8 cellular contexts compared by ENCODE assay signal in the genomic region with DNA sequence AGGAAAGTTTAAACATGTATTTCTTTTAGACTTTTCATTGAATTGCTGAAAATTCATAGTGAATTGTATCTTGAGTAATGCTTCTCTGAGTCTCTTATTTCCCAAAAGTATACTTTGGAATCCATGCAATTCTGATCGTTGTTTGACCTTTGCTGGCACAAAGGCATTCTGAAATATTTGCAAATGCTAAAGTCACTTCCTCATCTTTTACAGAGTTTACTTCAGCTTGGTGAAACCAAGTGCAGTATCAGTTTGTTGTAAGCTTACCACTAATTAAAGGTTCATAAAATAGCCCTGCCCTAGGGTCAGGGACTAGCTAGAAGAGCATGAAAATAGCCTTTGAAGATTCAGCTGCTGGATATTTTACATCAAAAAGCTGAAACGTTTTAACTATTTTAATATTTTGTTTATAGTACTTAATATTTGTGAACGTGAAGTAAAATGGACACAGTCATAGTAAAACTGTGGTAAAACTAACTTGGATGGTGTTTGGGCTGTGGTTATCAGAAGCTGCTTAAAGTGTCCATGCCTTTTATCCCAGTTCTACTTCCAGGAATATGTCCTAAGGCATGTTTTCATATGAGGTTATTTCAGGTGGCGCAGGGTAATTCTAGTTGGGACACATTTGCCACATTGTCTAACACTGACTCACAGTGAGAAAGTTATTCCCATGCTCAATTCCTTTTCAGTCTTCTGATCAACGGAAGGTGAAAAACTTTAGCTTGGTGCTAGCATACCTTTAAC. TPM values are rescaled to one million over a fixed set of nuclear protein-coding genes. Genes with fewer than 3 reads are reported as not detected.
A peak's percentile ranks its signal among the peaks of the same experiment; 100 is the strongest.
DNase-seq lines count a peak whose midpoint lies in the region; ATAC-seq and TF ChIP-seq lines count a peak whose summit lies in the region.

No MANE protein-coding gene starts in this region.

- no peaks in the 10 kb centered on the region for H3K9me3 Mint-ChIP-seq in CD8-positive, alpha-beta memory T cell
- H3K9me3 Mint-ChIP-seq in MCF 10A (ENCODE audit: unreplicated experiment) (no peaks in the 10 kb centered on the region), naive B cell (no peaks in the 10 kb centered on the region)

- H3K9me3 ChIP-seq in CD8-positive, alpha-beta memory T cell (ENCODE audit: low read length): no peaks in the 10 kb centered on the region

- no peak for ATAC-seq in naive B cell (ENCODE audit: low read depth in 2 of 2)
- no peak for ATAC-seq in HG02678 (IDR thresholded peaks at IDR 0.05; ENCODE audit: unreplicated experiment)

- peaks cover 70 to 91% (median 75%) of the 10 kb centered on the region in 3 donors for H3K4me1 Mint-ChIP-seq in CD8-positive, alpha-beta memory T cell
- H3K4me1 Mint-ChIP-seq in MCF 10A (ENCODE audit: insufficient read depth, unreplicated experiment): peaks cover 50% of the 10 kb centered on the region
- H3K4me1 Mint-ChIP-seq in naive B cell: peaks cover 71 to 92% (median 85%) of the 10 kb centered on the region in 3 donors

- no peak for DNase-seq in CD8-positive, alpha-beta memory T cell
- DNase-seq in LHCN-M2 (ENCODE audit: low read depth) (peak; percentile 86), MCF 10A (ENCODE audit: unreplicated experiment) (peak; percentile 95), naive B cell (no peak), COR-L47 (lab: John Stamatoyannopoulos, UW) (no peak), KG1 (lab: John Stamatoyannopoulos, UW) (no peak)
- DNase-seq in activated CD8-positive, alpha-beta memory T cell treated with anti-CD3 and anti-CD28 coated beads, Interleukin-2, amount 50 U/mL, for 48 hours: no peak

- no peaks in the 10 kb centered on the region for H3K27me3 Mint-ChIP-seq in CD8-positive, alpha-beta memory T cell
- H3K27me3 Mint-ChIP-seq in MCF 10A (ENCODE audit: insufficient read depth, unreplicated experiment): no peaks in the 10 kb centered on the region
- no peaks in the 10 kb centered on the region for H3K27me3 Mint-ChIP-seq in naive B cell

- H3K36me3 ChIP-seq in CD8-positive, alpha-beta memory T cell (ENCODE audit: insufficient read depth, low read length): no peaks in the 10 kb centered on the region

- H3K4me1 ChIP-seq in CD8-positive, alpha-beta memory T cell (ENCODE audit: insufficient read depth, low read length): peaks cover 72% of the 10 kb centered on the region

- peak overlapping the region; percentile 96 to 99 (median 98) for H3K27ac Mint-ChIP-seq in CD8-positive, alpha-beta memory T cell
- H3K27ac Mint-ChIP-seq in MCF 10A (ENCODE audit: low read depth, unreplicated experiment) (no peak overlapping the region), naive B cell (peak overlapping the region in 5 of 6 donors; percentile 47 to 95 (median 81))

- H3K4me3 ChIP-seq in CD8-positive, alpha-beta memory T cell (ENCODE audit: low read length): peak overlapping the region; percentile 0

- TF ChIP-seq CTCF in MCF 10A (IDR thresholded peaks at IDR 0.05; ENCODE audit: unreplicated experiment): no peak

- no peaks in the 10 kb centered on the region for H3K27me3 ChIP-seq in CD8-positive, alpha-beta memory T cell (ENCODE audit: insufficient read depth, low read length, poor library complexity, severe bottlenecking)

- peak overlapping the region; percentile 34 for H3K27ac ChIP-seq in CD8-positive, alpha-beta memory T cell (ENCODE audit: low read depth, low read length)

- peak overlapping the region; percentile 91 to 99 (median 96) for H3K4me3 Mint-ChIP-seq in CD8-positive, alpha-beta memory T cell
- no peak overlapping the region for H3K4me3 Mint-ChIP-seq in MCF 10A (ENCODE audit: unreplicated experiment)
- peak overlapping the region in 7 of 8 donors; percentile 49 to 100 (median 73) for H3K4me3 Mint-ChIP-seq in naive B cell

- CTCF ChIA-PET in CD8-positive, alpha-beta memory T cell (lab: Charles Lee): interaction anchor here (1.4 to 5.8 kb wide), 8 partner anchors 10 to 87 kb away, joined by 6 to 78 read pairs (median 14); a partner anchor contains a TSS
- CTCF ChIA-PET in MCF 10A (lab: Yijun Ruan, JAX): interaction anchor here (0.6 to 5.5 kb wide), 17 partner anchors 9 to 403 kb away, joined by 3 to 89 read pairs (median 4); a partner anchor contains a TSS

- no TSS peak for BruUV-seq in MCF 10A (replicated peaks; lab: Mats Ljungman, UMichigan)

- POLR2A ChIA-PET in CD8-positive, alpha-beta memory T cell (lab: Charles Lee): interaction anchor here (1.0 to 2.8 kb wide), 10 partner anchors 11 to 82 kb away, joined by 3 to 19 read pairs (median 6); a partner anchor contains a TSS
- POLR2A ChIA-PET in MCF 10A (lab: Yijun Ruan, JAX): interaction anchor here (0.6 to 5.3 kb wide), 22 partner anchors 9 to 225 kb away, joined by 3 to 78 read pairs (median 6); a partner anchor contains a TSS

- intact Hi-C loops in MCF 10A (cut with micrococcal nuclease): no loop called here

- H3K36me3 Mint-ChIP-seq in CD8-positive, alpha-beta memory T cell: peaks cover 10 to 55% (median 13%) of the 10 kb centered on the region in 3 donors
- H3K36me3 Mint-ChIP-seq in MCF 10A (ENCODE audit: insufficient read depth, unreplicated experiment) (no peaks in the 10 kb centered on the region), naive B cell (peaks cover 0 to 12% of the 10 kb centered on the region in 2 donors)

RNA-seq across cellular contexts. Expression of a gene that starts 45.3 kb away (rescaled TPM):
- total RNA-seq in CD8-positive, alpha-beta memory T cell: 1 to 10 TPM; 5.2 to 5.9 TPM
- 2.5 TPM for polyA plus RNA-seq in CD8-positive, alpha-beta memory T cell
- total RNA-seq in LHCN-M2 (2014; rRNA removed) (5.6 and 6.1 TPM in 2 replicates), MCF 10A (2022) (122 and 167 TPM in 2 replicates)
- 8.8 TPM for polyA plus RNA-seq in LHCN-M2 (2012)
- polyA plus RNA-seq in naive B cell (ENCODE audit: low read depth in 6 of 6): 1 to 10 TPM; 1.5 to 3.1 (median 1.9) TPM

Comparison
In these comparisons a context has a peak if more than half of its experiments do, and no peak if none do; other contexts are left out.
1. DNase-seq: peak in LHCN-M2 (single experiment) and MCF 10A (single experiment); none in CD8-positive, alpha-beta memory T cell (0 of 5), naive B cell (single experiment), COR-L47 (single experiment), KG1 (single experiment) and activated CD8-positive, alpha-beta memory T cell treated with anti-CD3 and anti-CD28 coated beads, Interleukin-2, amount 50 U/mL, for 48 hours (single experiment).
2. RNA of a gene that starts 45.3 kb away (total RNA-seq): 122 to 167 TPM in MCF 10A; 5.2 to 5.9 TPM in CD8-positive, alpha-beta memory T cell and 5.6 to 6.1 TPM in LHCN-M2; every median in the first group is over 10 times any median in the second.